Comparison of ENCODE assay signal across 18 cellular contexts in genomic region chr12:5514545-5514944, GRCh38.
DNase-seq lines count a peak whose midpoint lies in the region; ATAC-seq and TF ChIP-seq lines count a peak whose summit lies in the region.
"Had no signal": no experiment of that assay in that cellular context is flagged by ENCODE, and none has a peak within 500 bp of the region (broad histone marks: within the 10 kb centered on the region; RNA-seq: fewer than 3 reads in every experiment).

No MANE protein-coding gene starts in this region.

- no peak overlapping the region for H3K4me3 ChIP-seq in right atrium auricular region
- H3K4me3 ChIP-seq: BLaER1, GM23248 had no signal

- no peak overlapping the region for H3K27ac ChIP-seq in right atrium auricular region
- H3K27ac ChIP-seq: BLaER1, GM23248 had no signal

- no peak for ATAC-seq in Right ventricle myocardium superior (ENCODE audit: poor library complexity)
- ATAC-seq: CD8-positive, alpha-beta T cell; HCT116 had no signal

- no peaks in the 10 kb centered on the region for H3K9me3 ChIP-seq in right atrium auricular region
- H3K9me3 ChIP-seq: BLaER1 had no signal

- H3K27me3 ChIP-seq in right atrium auricular region: no peaks in the 10 kb centered on the region
- H3K27me3 ChIP-seq: BLaER1 had no signal

- H3K27me3 Mint-ChIP-seq in osteocyte (ENCODE audit: unreplicated experiment): peaks cover 5% of the 10 kb centered on the region

- peaks cover 11% of the 10 kb centered on the region for H3K4me1 Mint-ChIP-seq in osteocyte (ENCODE audit: unreplicated experiment)
- H3K4me1 Mint-ChIP-seq: CD14-positive monocyte had no signal

- TF ChIP-seq CTCF in right atrium auricular region (IDR thresholded peaks at IDR 0.05) (no peak), osteocyte (IDR thresholded peaks at IDR 0.05) (no peak)

- no peaks in the 10 kb centered on the region for H3K36me3 ChIP-seq in right atrium auricular region
- H3K36me3 ChIP-seq: BLaER1 had no signal

- intact Hi-C loops in Right ventricle myocardium superior (cut with DNase I): no loop called here

- H3K36me3 Mint-ChIP-seq in osteocyte (ENCODE audit: unreplicated experiment): no peaks in the 10 kb centered on the region
- H3K36me3 Mint-ChIP-seq: CD14-positive monocyte; CD8-positive, alpha-beta T cell had no signal

- DNase-seq in right atrium auricular region (ENCODE audit: low spot score) (peak; percentile 13), Right ventricle myocardium superior (no peak), osteocyte (ENCODE audit: extremely low spot score, unreplicated experiment) (peak; percentile 36), ureter (ENCODE audit: low spot score) (peak; percentile 8), NK-92 (lab: John Stamatoyannopoulos, UW; ENCODE audit: unreplicated experiment) (no peak), NCI-H524 (lab: John Stamatoyannopoulos, UW) (no peak)
- no peak for DNase-seq in effector CD8-positive, alpha-beta T cell (lab: John Stamatoyannopoulos, UW)
- DNase-seq: 8988T, Calu3, DMS79 treated with DMSO at 0.1 percent for 48 hours, GF-D8, GM23248, HFFc6, IMR-90 had no signal

- peaks cover 0 to 7% of the 10 kb centered on the region in 2 donors for H3K4me1 ChIP-seq in right atrium auricular region
- H3K4me1 ChIP-seq: BLaER1 had no signal

- H3K9me3 Mint-ChIP-seq in osteocyte (ENCODE audit: unreplicated experiment): no peaks in the 10 kb centered on the region
- H3K9me3 Mint-ChIP-seq: CD14-positive monocyte; CD8-positive, alpha-beta T cell; HFFc6 had no signal

- no peak overlapping the region for H3K4me3 Mint-ChIP-seq in osteocyte (ENCODE audit: unreplicated experiment)
- H3K4me3 Mint-ChIP-seq: CD14-positive monocyte; CD8-positive, alpha-beta T cell; HFFc6 had no signal

- H3K27ac Mint-ChIP-seq in osteocyte (ENCODE audit: unreplicated experiment): no peak overlapping the region
- H3K27ac Mint-ChIP-seq: CD14-positive monocyte; CD8-positive, alpha-beta T cell; HFFc6 had no signal

Comparison
In these comparisons a context has a peak if more than half of its experiments do, and no peak if none do; other contexts are left out.
1. DNase-seq: peak in right atrium auricular region (single experiment), osteocyte (single experiment) and ureter (single experiment); none in Right ventricle myocardium superior (single experiment), NK-92 (single experiment), NCI-H524 (0 of 2) and effector CD8-positive, alpha-beta T cell (single experiment).